9 cellular contexts compared by ENCODE assay signal in genomic region chr10:21173964-21174669, GRCh38.
DNase-seq lines count a peak whose midpoint lies in the region; ATAC-seq and TF ChIP-seq lines count a peak whose summit lies in the region.
"Had no signal": no experiment of that assay in that cellular context is flagged by ENCODE, and none has a peak within 500 bp of the region (broad histone marks: within the 10 kb centered on the region; RNA-seq: fewer than 3 reads in every experiment).

No MANE protein-coding gene starts in this region.

- no peaks in the 10 kb centered on the region for H3K9me3 Mint-ChIP-seq in progenitor cell of endocrine pancreas (ENCODE audit: low read depth)

- peaks cover 22% of the 10 kb centered on the region for H3K27me3 Mint-ChIP-seq in progenitor cell of endocrine pancreas

- WGBS in heart right ventricle, 2 donors = 0 to 1% methylated on average over 55 to 80 of the region's 80 CpGs

- intact Hi-C loops in heart right ventricle (cut with DNase I) = loop anchor here in 1 of 10 donors (10.0 kb wide), 1 partner anchor 91 kb away; no protein-coding TSS in a partner anchor

- H3K27ac Mint-ChIP-seq in progenitor cell of endocrine pancreas = no peak overlapping the region

- H3K4me3 Mint-ChIP-seq in progenitor cell of endocrine pancreas (ENCODE audit: low read depth) = peak overlapping the region; percentile 71

- no peaks in the 10 kb centered on the region for H3K36me3 ChIP-seq in heart right ventricle

- ATAC-seq in heart right ventricle = peak; percentile 56 to 90 (median 76)
- no peak for ATAC-seq in GM19397 (IDR thresholded peaks at IDR 0.05; ENCODE audit: unreplicated experiment)
- ATAC-seq in GM21825 (IDR thresholded peaks at IDR 0.05; ENCODE audit: unreplicated experiment) = no peak

- H3K4me3 ChIP-seq in heart right ventricle = peak overlapping the region; percentile 54 to 68 (median 62)

- peaks cover 0 to 2% (median 0%) of the 10 kb centered on the region in 11 donors for H3K9me3 ChIP-seq in heart right ventricle

- H3K4me1 Mint-ChIP-seq in progenitor cell of endocrine pancreas (ENCODE audit: low read depth) = peaks cover 13% of the 10 kb centered on the region

- H3K27ac ChIP-seq in heart right ventricle = peak overlapping the region in 9 of 10 donors; percentile 35 to 78 (median 52)

- H3K4me1 ChIP-seq in heart right ventricle = peaks cover 0 to 12% (median 8%) of the 10 kb centered on the region in 9 donors

- DNase-seq in NCI-H345 (lab: John Stamatoyannopoulos, UW) (peak; percentile 74), NCI-H345 treated with DMSO at 0.1 percent for 48 hours (lab: John Stamatoyannopoulos, UW; ENCODE audit: unreplicated experiment) (no peak), NCI-H1092 treated with DMSO at 0.1 percent for 48 hours (lab: John Stamatoyannopoulos, UW) (peak; percentile 60), heart right ventricle (peak; percentile 29 to 45), progenitor cell of endocrine pancreas (ENCODE audit: low spot score, unreplicated experiment) (peak; percentile 67)
- peak; percentile 35 for DNase-seq in activated naive CD4-positive, alpha-beta T cell treated with anti-CD3 and anti-CD28 coated beads, Interleukin-2, amount 50 U/mL, for 16 hours
- DNase-seq: DND-41 had no signal

- peaks cover 1% of the 10 kb centered on the region for H3K36me3 Mint-ChIP-seq in progenitor cell of endocrine pancreas (ENCODE audit: insufficient read depth)

- peaks cover 0 to 54% (median 17%) of the 10 kb centered on the region in 7 donors for H3K27me3 ChIP-seq in heart right ventricle

- TF ChIP-seq CTCF in heart right ventricle (IDR thresholded peaks at IDR 0.05) (peak in 1 of 9 donors; percentile 5), progenitor cell of endocrine pancreas (IDR thresholded peaks at IDR 0.05; ENCODE audit: unreplicated experiment) (no peak)

Comparison
In these comparisons a context has a peak if more than half of its experiments do, and no peak if none do; other contexts are left out.
1. ATAC-seq: peak in heart right ventricle (8 of 8); none in GM19397 (single experiment) and GM21825 (single experiment).